12 cellular contexts compared by ENCODE assay signal in genomic region chr3:197958346-197958745, GRCh38. TPM values are rescaled to one million over a fixed set of nuclear protein-coding genes. Genes with fewer than 3 reads are reported as not detected.
DNase-seq lines count a peak whose midpoint lies in the region; ATAC-seq and TF ChIP-seq lines count a peak whose summit lies in the region.
"Had no signal": no experiment of that assay in that cellular context is flagged by ENCODE, and none has a peak within 500 bp of the region (broad histone marks: within the 10 kb centered on the region; RNA-seq: fewer than 3 reads in every experiment).

No MANE protein-coding gene starts in this region.

- TF ChIP-seq POLR2A in gastroesophageal sphincter (IDR thresholded peaks at IDR 0.05): no peak

- POLR2A ChIA-PET in RWPE1 (lab: Yijun Ruan, JAX; ENCODE audit: low non-redundant PET): no interaction called here

- H3K9me3 ChIP-seq in gastroesophageal sphincter (no peaks in the 10 kb centered on the region), stomach smooth muscle (ENCODE audit: control insufficient read depth in 2 of 2, low read length in 2 of 2) (no peaks in the 10 kb centered on the region)
- H3K9me3 ChIP-seq: heart right ventricle had no signal

- no peak overlapping the region for H3K4me3 ChIP-seq in gastroesophageal sphincter
- H3K4me3 ChIP-seq in stomach smooth muscle (ENCODE audit: low read length in 2 of 2): no peak overlapping the region

- TF ChIP-seq EP300 in gastroesophageal sphincter (IDR thresholded peaks at IDR 0.05): no peak

- H3K9ac ChIP-seq in stomach smooth muscle (ENCODE audit: low read length in 2 of 2): no peak overlapping the region

- no peaks in the 10 kb centered on the region for H3K9me3 Mint-ChIP-seq in activated naive CD4-positive, alpha-beta T cell treated with anti-CD3 and anti-CD28 coated beads, Interleukin-2, amount 10 ng/mL, durations not matched to agents 7 days and 5 days

- H3K4me1 Mint-ChIP-seq in activated naive CD4-positive, alpha-beta T cell treated with anti-CD3 and anti-CD28 coated beads, Interleukin-2, amount 10 ng/mL, durations not matched to agents 7 days and 5 days: peaks cover 73% of the 10 kb centered on the region

- H3K36me3 Mint-ChIP-seq in activated naive CD4-positive, alpha-beta T cell treated with anti-CD3 and anti-CD28 coated beads, Interleukin-2, amount 10 ng/mL, durations not matched to agents 7 days and 5 days: peaks cover 53% of the 10 kb centered on the region

- H3K4me1 ChIP-seq in gastroesophageal sphincter (peaks cover 0 to 54% (median 5%) of the 10 kb centered on the region in 3 donors), stomach smooth muscle (ENCODE audit: control insufficient read depth, insufficient read depth, low read length) (peaks cover 18% of the 10 kb centered on the region)

- TF ChIP-seq CTCF in RWPE1 (conservative IDR thresholded peaks at IDR 0.05; ENCODE audit: low read depth) (no peak), gastroesophageal sphincter (IDR thresholded peaks at IDR 0.05) (no peak)

- DNase-seq in activated naive CD4-positive, alpha-beta T cell treated with anti-CD3 and anti-CD28 coated beads, Interleukin-2, amount 10 ng/mL, durations not matched to agents 7 days and 5 days: no peak
- DNase-seq in activated naive CD4-positive, alpha-beta T cell treated with anti-CD3 and anti-CD28 coated beads, Interleukin-2, amount 50 U/mL, for 16 hours: no peak
- DNase-seq in RWPE1 (ENCODE audit: low spot score) (no peak), NCI-H526 (lab: John Stamatoyannopoulos, UW) (no peak), kidney tubule cell (ENCODE audit: low spot score) (no peak)
- DNase-seq: activated gamma-delta T cell treated with Interleukin-2 at 50 U/mL for 16 hours; dorsolateral prefrontal cortex; heart right ventricle; stimulated activated CD4-positive, alpha-beta T cell treated with anti-CD3 and anti-CD28 coated beads, Interleukin-12 subunit alpha, Interleukin-12 subunit beta, amount 100 ng/mL, for 4 hours had no signal

- peak overlapping the region; percentile 80 for H3K27ac ChIP-seq in RWPE1
- peak overlapping the region in 3 of 4 donors; percentile 71 to 84 (median 83) for H3K27ac ChIP-seq in gastroesophageal sphincter
- peak overlapping the region; percentile 46 for H3K27ac ChIP-seq in stomach smooth muscle (ENCODE audit: low read length)

- H3K27me3 Mint-ChIP-seq in activated naive CD4-positive, alpha-beta T cell treated with anti-CD3 and anti-CD28 coated beads, Interleukin-2, amount 10 ng/mL, durations not matched to agents 7 days and 5 days: peaks cover 4% of the 10 kb centered on the region

- peak overlapping the region; percentile 76 for H3K4me3 Mint-ChIP-seq in activated naive CD4-positive, alpha-beta T cell treated with anti-CD3 and anti-CD28 coated beads, Interleukin-2, amount 10 ng/mL, durations not matched to agents 7 days and 5 days

- H3K27me3 ChIP-seq in gastroesophageal sphincter (no peaks in the 10 kb centered on the region), stomach smooth muscle (ENCODE audit: control insufficient read depth in 1 of 2, insufficient read depth in 2 of 2, low read length in 2 of 2) (no peaks in the 10 kb centered on the region)
- H3K27me3 ChIP-seq: dorsolateral prefrontal cortex, heart right ventricle had no signal

- peak overlapping the region; percentile 29 for H3K27ac Mint-ChIP-seq in activated naive CD4-positive, alpha-beta T cell treated with anti-CD3 and anti-CD28 coated beads, Interleukin-2, amount 10 ng/mL, durations not matched to agents 7 days and 5 days

- no peak for ATAC-seq in gastroesophageal sphincter
- no peak for ATAC-seq in HG02763 (IDR thresholded peaks at IDR 0.05; ENCODE audit: unreplicated experiment)
- ATAC-seq: heart right ventricle had no signal

- WGBS in gastroesophageal sphincter (ENCODE audit: low coverage in 1 of 2), 2 donors: 95 to 97% methylated on average over 4 of the region's 4 CpGs

- CTCF ChIA-PET in activated naive CD4-positive, alpha-beta T cell treated with anti-CD3 and anti-CD28 coated beads, Interleukin-2, amount 10 ng/mL, durations not matched to agents 7 days and 5 days (lab: Charles Lee): interaction anchor here (1.7 kb wide), 1 partner anchor 122 kb away, joined by 5 read pairs; no protein-coding TSS in a partner anchor
- CTCF ChIA-PET in RWPE1 (lab: Yijun Ruan, JAX): no interaction called here

- H3K36me3 ChIP-seq in gastroesophageal sphincter (peaks cover 0 to 38% of the 10 kb centered on the region in 2 donors), stomach smooth muscle (ENCODE audit: control insufficient read depth in 2 of 2, insufficient read depth in 2 of 2, low read length in 2 of 2) (peaks cover 27 to 29% of the 10 kb centered on the region in 2 donors)

RNA-seq across cellular contexts. Expression of gene LMLN, which starts 1.7 kb away (rescaled TPM):
- total RNA-seq in gastroesophageal sphincter: 1 to 10 TPM; 2.8 to 7.5 (median 4.1) TPM

RNA-seq across cellular contexts. Expression of gene RPL35A, which starts 8.4 kb away (rescaled TPM):
- 1,000 to 10,000 TPM in 1 of 4 donors, 100 to 1,000 TPM in 3; 394 to 1,032 (median 816) TPM for total RNA-seq in gastroesophageal sphincter
